8 cellular contexts compared by ENCODE assay signal in genomic region chr19:9818734-9819589, GRCh38. TPM values are rescaled to one million over a fixed set of nuclear protein-coding genes. Genes with fewer than 3 reads are reported as not detected.
DNase-seq lines count a peak whose midpoint lies in the region; ATAC-seq and TF ChIP-seq lines count a peak whose summit lies in the region.

A gene with protein sequence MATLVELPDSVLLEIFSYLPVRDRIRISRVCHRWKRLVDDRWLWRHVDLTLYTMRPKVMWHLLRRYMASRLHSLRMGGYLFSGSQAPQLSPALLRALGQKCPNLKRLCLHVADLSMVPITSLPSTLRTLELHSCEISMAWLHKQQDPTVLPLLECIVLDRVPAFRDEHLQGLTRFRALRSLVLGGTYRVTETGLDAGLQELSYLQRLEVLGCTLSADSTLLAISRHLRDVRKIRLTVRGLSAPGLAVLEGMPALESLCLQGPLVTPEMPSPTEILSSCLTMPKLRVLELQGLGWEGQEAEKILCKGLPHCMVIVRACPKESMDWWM (minus strand): TSS chr19:9819079. CDS start chr19:9818813, 266 bp downstream.

- no peaks in the 10 kb centered on the region for H3K27me3 ChIP-seq in left ventricle myocardium inferior (ENCODE audit: low read depth)
- H3K27me3 ChIP-seq in prostate gland (replicated peaks; ENCODE audit: insufficient read depth), result no peaks in the 10 kb centered on the region

- DNase-seq in NCI-H187 (lab: John Stamatoyannopoulos, UW) (peak; percentile 97 to 99), T-helper 2 cell (peak; percentile 99 to 100 (median 100)), left ventricle myocardium inferior (peak; percentile 100), prostate gland (ENCODE audit: low spot score) (peak; percentile 100)

- ATAC-seq in HG02885 (IDR thresholded peaks at IDR 0.05; ENCODE audit: poor library complexity, unreplicated experiment), result peak; percentile 87

- H3K27ac ChIP-seq in angular gyrus (ENCODE audit: low read depth, low read length), result peak within 1 kb of the TSS; percentile 95
- peak within 1 kb of the TSS; percentile 96 for H3K27ac ChIP-seq in left ventricle myocardium inferior (replicated peaks)
- peak within 1 kb of the TSS; percentile 92 to 98 for H3K27ac ChIP-seq in prostate gland
- peak within 1 kb of the TSS; percentile 94 for H3K27ac ChIP-seq in urinary bladder (ENCODE audit: low read depth)

- no peaks in the 10 kb centered on the region for H3K9me3 ChIP-seq in left ventricle myocardium inferior (replicated peaks)
- no peaks in the 10 kb centered on the region for H3K9me3 ChIP-seq in prostate gland

- TF ChIP-seq CTCF in left ventricle myocardium inferior (IDR thresholded peaks at IDR 0.05; ENCODE audit: borderline replicate concordance) (no peak), prostate gland (IDR thresholded peaks at IDR 0.05) (peak in 1 of 4 experiments; percentile 6)

- H3K4me3 ChIP-seq in left ventricle myocardium inferior (peak within 1 kb of the TSS; percentile 98), prostate gland (peak within 1 kb of the TSS; percentile 58 to 97), urinary bladder (ENCODE audit: low read depth, low read length) (peak within 1 kb of the TSS; percentile 76)

- intact Hi-C loops in left ventricle myocardium inferior (cut with micrococcal nuclease) (no loop called here), prostate gland (cut with DNase I) (loop anchor here (2.0 kb wide), 1 partner anchor 28 kb away; no protein-coding TSS in a partner anchor)

- H3K4me1 ChIP-seq in left ventricle myocardium inferior (peaks cover 31% of the 10 kb centered on the region), prostate gland (replicated peaks) (peaks cover 7% of the 10 kb centered on the region), urinary bladder (ENCODE audit: insufficient read depth) (no peaks in the 10 kb centered on the region)

- peak; percentile 93 for TF ChIP-seq POLR2A in GM15510 (IDR thresholded peaks at IDR 0.05; ENCODE audit: borderline replicate concordance, extremely low read depth, insufficient read length)
- peak; percentile 91 for TF ChIP-seq POLR2A in prostate gland (IDR thresholded peaks at IDR 0.05)

- WGBS in prostate gland, result under 1% methylated on average over 81 of the region's 81 CpGs
- under 1% methylated on average over 81 of the region's 81 CpGs for WGBS in urinary bladder

- H3K36me3 ChIP-seq in left ventricle myocardium inferior (peaks cover 18% of the 10 kb centered on the region), prostate gland (no peaks in the 10 kb centered on the region), urinary bladder (ENCODE audit: insufficient read depth) (no peaks in the 10 kb centered on the region)

RNA-seq across cellular contexts. Expression of the gene that starts here (rescaled TPM):
- total RNA-seq in left ventricle myocardium inferior (10.0 TPM), prostate gland (10 to 100 TPM; 17.6 to 50.6 TPM), urinary bladder (16.1 TPM)
- polyA plus RNA-seq in urinary bladder, result 37.5 TPM

Comparison
In these comparisons a context has a peak if more than half of its experiments do, and no peak if none do; other contexts are left out.
1. Peak in every context shown above with its lines: DNase-seq, ATAC-seq, H3K4me3 ChIP-seq and H3K27ac ChIP-seq.